ENCODE assay signal across 28 cellular contexts in genomic region chr3:63384382-63384781, GRCh38.
"Had no signal": no experiment of that assay in that cellular context is flagged by ENCODE, and none has a peak within 500 bp of the region (broad histone marks: within the 10 kb centered on the region; RNA-seq: fewer than 3 reads in every experiment).

No MANE protein-coding gene starts in this region.

- H3K36me3 ChIP-seq: colonic mucosa, esophagus muscularis mucosa, esophagus squamous epithelium, gastrocnemius medialis, gastroesophageal sphincter, heart left ventricle, heart right ventricle had no signal

- H3K27ac ChIP-seq: colonic mucosa, coronary artery, dorsolateral prefrontal cortex, epithelial cell of prostate, esophagus muscularis mucosa, esophagus squamous epithelium, foreskin keratinocyte, gastrocnemius medialis, gastroesophageal sphincter, heart left ventricle, heart right ventricle had no signal

- FAIRE-seq: colon, endometrium, endothelial cell of umbilical vein, frontal cortex had no signal

- H3K4me3 ChIP-seq: colonic mucosa, coronary artery, dorsolateral prefrontal cortex, esophagus muscularis mucosa, esophagus squamous epithelium, gastrocnemius medialis, gastroesophageal sphincter, heart left ventricle, heart right ventricle had no signal

- H3K27me3 ChIP-seq: colonic mucosa, esophagus squamous epithelium, heart right ventricle had no signal

- H3K9me3 ChIP-seq: colonic mucosa, esophagus muscularis mucosa, esophagus squamous epithelium, gastrocnemius medialis, gastroesophageal sphincter, heart left ventricle, heart right ventricle had no signal

- H3K4me1 ChIP-seq: colonic mucosa, esophagus muscularis mucosa, esophagus squamous epithelium, foreskin keratinocyte, gastrocnemius medialis, gastroesophageal sphincter, heart left ventricle, heart right ventricle had no signal

- ATAC-seq: effector memory CD8-positive, alpha-beta T cell; esophagus mucosa; foreskin keratinocyte; gastrocnemius medialis; gastroesophageal sphincter; heart left ventricle; heart right ventricle had no signal

- DNase-seq: colonic mucosa; cortex of kidney; dermis blood vessel endothelial cell; dorsolateral prefrontal cortex; effector CD4-positive, alpha-beta T cell; effector CD8-positive, alpha-beta T cell; effector memory CD4-positive, alpha-beta T cell; effector memory CD8-positive, alpha-beta T cell; endodermal cell; erythroblast; esophagus squamous epithelium; foreskin fibroblast; foreskin keratinocyte; foreskin melanocyte; gastrocnemius medialis; glutamatergic neuron; head of caudate nucleus; heart left ventricle; heart right ventricle had no signal
